In genomic region chr11:126357055-126357962, GRCh38 we compare ENCODE assay signal across 10 cellular contexts. TPM values are rescaled to one million over a fixed set of nuclear protein-coding genes. Genes with fewer than 3 reads are reported as not detected.
DNase-seq lines count a peak whose midpoint lies in the region; ATAC-seq, FAIRE-seq and TF ChIP-seq lines count a peak whose summit lies in the region.
"Had no signal": no experiment of that assay in that cellular context is flagged by ENCODE, and none has a peak within 500 bp of the region (broad histone marks: within the 10 kb centered on the region; RNA-seq: fewer than 3 reads in every experiment).

No MANE protein-coding gene starts in this region.

- FAIRE-seq in HepG2 (lab: Jason Lieb, UNC) = peak; percentile 4
- FAIRE-seq: A204.1 had no signal

- WGBS in SK-N-SH (ENCODE audit: low lambda C conversion rate) = 94% methylated on average over 11 of the region's 17 CpGs
- 3% methylated on average over 12 of the region's 17 CpGs for WGBS in HepG2 (ENCODE audit: low lambda C conversion rate)

- BruUV-seq in HepG2 (replicated peaks; lab: Mats Ljungman, UMichigan) = TSS peak; percentile 38

- H3K27ac ChIP-seq in SK-N-SH (ENCODE audit: low read depth in 2 of 2, low read length in 1 of 2) (no peak overlapping the region), HepG2 (ENCODE audit: extremely low read length, insufficient read depth, low read length) (peak overlapping the region; percentile 56), temporal lobe (ENCODE audit: low read depth, low read length) (peak overlapping the region; percentile 92)

- peaks cover 2% of the 10 kb centered on the region for H3K36me3 Mint-ChIP-seq in activated naive CD8-positive, alpha-beta T cell treated with anti-CD3 and anti-CD28 coated beads, Interleukin-2, amount 50 U/mL, for 24 hours (ENCODE audit: low read depth)

- intact Hi-C loops in HepG2 (cut with micrococcal nuclease; ENCODE audit: unreplicated experiment) = loop anchor here (2.0 kb wide), 1 partner anchor 47 kb away; no protein-coding TSS in a partner anchor

- no peak for ATAC-seq in SK-N-SH treated with all-trans-retinoic acid at 6 μM for 48 hours
- ATAC-seq in activated naive CD8-positive, alpha-beta T cell treated with anti-CD3 and anti-CD28 coated beads, Interleukin-2, amount 50 U/mL, for 24 hours = no peak
- peak; percentile 41 for ATAC-seq in HepG2
- no peak for ATAC-seq in GM18511 (IDR thresholded peaks at IDR 0.05; ENCODE audit: unreplicated experiment)
- ATAC-seq in HG02938 (IDR thresholded peaks at IDR 0.05; ENCODE audit: unreplicated experiment) = no peak
- no peak for ATAC-seq in GM21737 (IDR thresholded peaks at IDR 0.05; ENCODE audit: unreplicated experiment)

- peaks cover 0 to 5% of the 10 kb centered on the region in 2 experiments for H3K36me3 ChIP-seq in SK-N-SH (replicated peaks in 1 of 2; ENCODE audit: control insufficient read depth in 1 of 2, insufficient read depth in 2 of 2, low read length in 1 of 2)
- H3K36me3 ChIP-seq in HepG2 (replicated peaks in 1 of 2; ENCODE audit: control insufficient read depth in 1 of 2, insufficient read depth in 2 of 2, low read length in 2 of 2) = no peaks in the 10 kb centered on the region

- H3K4me2 ChIP-seq in SK-N-SH (peak overlapping the region; percentile 99), HepG2 (ENCODE audit: low read depth, low read length) (peak overlapping the region; percentile 91)

- H3K4me1 ChIP-seq in SK-N-SH (ENCODE audit: control insufficient read depth in 1 of 2, insufficient read depth in 2 of 2, low read depth in 1 of 2, low read length in 1 of 2) (peaks cover 34 to 47% of the 10 kb centered on the region in 2 experiments; a peak in 2 of 4 replicates), HepG2 (ENCODE audit: insufficient read depth, low read length) (peaks cover 43% of the 10 kb centered on the region)

- H3K4me3 Mint-ChIP-seq in activated naive CD8-positive, alpha-beta T cell treated with anti-CD3 and anti-CD28 coated beads, Interleukin-2, amount 50 U/mL, for 24 hours = peak overlapping the region; percentile 77

- peaks cover 9% of the 10 kb centered on the region for H3F3A ChIP-seq in SK-N-SH (replicated peaks; ENCODE audit: insufficient read depth)

- TF ChIP-seq CTCF in SK-N-SH (IDR thresholded peaks at IDR 0.05) (no peak), HepG2 (CRISPR knock-in tag; IDR thresholded peaks at IDR 0.05) (no peak)

- no peaks in the 10 kb centered on the region for H3K27me3 Mint-ChIP-seq in activated naive CD8-positive, alpha-beta T cell treated with anti-CD3 and anti-CD28 coated beads, Interleukin-2, amount 50 U/mL, for 24 hours

- H3K27ac Mint-ChIP-seq in activated naive CD8-positive, alpha-beta T cell treated with anti-CD3 and anti-CD28 coated beads, Interleukin-2, amount 50 U/mL, for 24 hours = no peak overlapping the region

- CTCF ChIA-PET in SK-N-SH (lab: Yijun Ruan, JAX) = interaction anchor here (0.9 to 2.4 kb wide), 9 partner anchors 45 to 156 kb away, joined by 3 to 9 read pairs (median 4); no protein-coding TSS in a partner anchor
- CTCF ChIA-PET in HepG2 (lab: Yijun Ruan, JAX; ENCODE audit: low intra/inter-chr PET ratio, low total read pairs) = no interaction called here

- H4K20me1 ChIP-seq in SK-N-SH (ENCODE audit: insufficient read depth) (no peaks in the 10 kb centered on the region), HepG2 (ENCODE audit: insufficient read depth, low read length) (no peaks in the 10 kb centered on the region)

- H3K4me3 ChIP-seq in SK-N-SH (ENCODE audit: low read depth in 2 of 2, low read length in 1 of 2) (peak overlapping the region; percentile 0 to 89), HepG2 (replicated peaks in 1 of 3; ENCODE audit: insufficient read depth in 1 of 3, low read depth in 2 of 3, low read length in 3 of 3) (peak overlapping the region; percentile 86 to 97 (median 86))

- H3K9ac ChIP-seq in SK-N-SH (no peak overlapping the region), HepG2 (ENCODE audit: insufficient read depth, low read depth, low read length) (peak overlapping the region; percentile 70)

- no peaks in the 10 kb centered on the region for H3K9me3 Mint-ChIP-seq in activated naive CD8-positive, alpha-beta T cell treated with anti-CD3 and anti-CD28 coated beads, Interleukin-2, amount 50 U/mL, for 24 hours

- in situ Hi-C loops in HepG2 (cut with HindIII; ENCODE audit: extremely low pct_ligation_motif_present, low pct_unique_long_range_greater_than_20kb) = no loop called here

- no peaks in the 10 kb centered on the region for H3K9me3 ChIP-seq in SK-N-SH
- H3K9me3 ChIP-seq in HepG2 (ENCODE audit: low read length) = no peaks in the 10 kb centered on the region

- no peak for TF ChIP-seq RAD21 in SK-N-SH (IDR thresholded peaks at IDR 0.05; ENCODE audit: low read length)
- TF ChIP-seq RAD21 in HepG2 (CRISPR knock-in tag; IDR thresholded peaks at IDR 0.05) = no peak

- no peak overlapping the region for H2AFZ ChIP-seq in SK-N-SH (ENCODE audit: low read depth)
- no peak overlapping the region for H2AFZ ChIP-seq in HepG2 (ENCODE audit: low read length)

- POLR2A ChIA-PET in SK-N-SH (lab: Yijun Ruan, JAX) = interaction anchor here (0.8 kb wide), 1 partner anchor 168 kb away, joined by 3 read pairs; no protein-coding TSS in a partner anchor
- POLR2A ChIA-PET in HepG2 (lab: Yijun Ruan, JAX) = interaction anchor here (0.8 to 3.7 kb wide), 6 partner anchors 20 to 118 kb away, joined by 3 to 24 read pairs (median 3); partner anchors contain the start of genes DCPS, FOXRED1 and SRPRA

- H3K27me3 ChIP-seq in SK-N-SH (ENCODE audit: insufficient read depth) = no peaks in the 10 kb centered on the region
- H3K27me3 ChIP-seq in HepG2 (ENCODE audit: control insufficient read depth in 1 of 2, insufficient read depth in 2 of 2, low read length in 2 of 2) = no peaks in the 10 kb centered on the region; a peak in 1 of 5 replicates

- H3K4me1 Mint-ChIP-seq in activated naive CD8-positive, alpha-beta T cell treated with anti-CD3 and anti-CD28 coated beads, Interleukin-2, amount 50 U/mL, for 24 hours = peaks cover 27% of the 10 kb centered on the region

- no peaks in the 10 kb centered on the region for H3K9me2 ChIP-seq in SK-N-SH

- TF ChIP-seq EP300 in SK-N-SH (IDR thresholded peaks at IDR 0.05; ENCODE audit: borderline replicate concordance in 1 of 2, low read depth in 1 of 2, low read length in 1 of 2) = no peak
- TF ChIP-seq EP300 in HepG2 (IDR thresholded peaks at IDR 0.05; ENCODE audit: low read depth in 2 of 2, low read length in 2 of 2) = no peak
- TF ChIP-seq EP300 in HepG2 (CRISPR knock-in tag; IDR thresholded peaks at IDR 0.05; ENCODE audit: borderline replicate concordance) = no peak

- DNase-seq in SK-N-SH (no peak), HepG2 (ENCODE audit: low spot score) (no peak)
- no peak for DNase-seq in activated naive CD8-positive, alpha-beta T cell treated with anti-CD3 and anti-CD28 coated beads, Interleukin-2, amount 50 U/mL, for 24 hours
- DNase-seq: NCI-H1436 treated with DMSO at 0.1 percent for 48 hours had no signal

- TF ChIP-seq POLR2A in HepG2 (IDR thresholded peaks at IDR 0.05; ENCODE audit: insufficient read depth in 1 of 2, low read depth in 2 of 2, low read length in 2 of 2) = no peak

- H3K79me2 ChIP-seq in SK-N-SH (ENCODE audit: insufficient read depth) = peaks cover 79% of the 10 kb centered on the region
- H3K79me2 ChIP-seq in HepG2 (ENCODE audit: insufficient read depth, low read length) = peaks cover 20% of the 10 kb centered on the region

RNA-seq across cellular contexts. Expression of gene ST3GAL4, which starts 1.8 kb away (rescaled TPM):
- polyA plus RNA-seq in SK-N-SH (2012; rRNA removed) (27.1 and 32.0 TPM in 2 replicates), HepG2 (2011; rRNA removed) (9.1 and 12.5 TPM in 2 replicates)
- 20.6 and 30.3 TPM in 2 replicates for polyA plus RNA-seq in SK-N-SH (2012; cell fraction: cytosol; rRNA removed)
- 23.7 and 26.9 TPM in 2 replicates for polyA plus RNA-seq in SK-N-SH (2012; cell fraction: nucleus; rRNA removed)
- total RNA-seq in HepG2 (2016; rRNA removed; fragmentation: Illumina TruSeq; extraction: Trizol) (7.4 and 13.3 TPM in 2 replicates), temporal lobe (9.1 TPM)
- total RNA-seq in HepG2 (2016; cell fraction: cytosol; rRNA removed; fragmentation: Illumina TruSeq; extraction: Trizol; ENCODE audit: low read depth) = 26.0 and 28.4 TPM in 2 replicates
- 6.5 and 14.0 TPM in 2 replicates for total RNA-seq in HepG2 (2016; cell fraction: insoluble cytoplasmic fraction; rRNA removed; fragmentation: Illumina TruSeq; extraction: Trizol)
- total RNA-seq in HepG2 (2016; cell fraction: membrane; rRNA removed; fragmentation: Illumina TruSeq; extraction: Trizol) = 29.9 and 31.6 TPM in 2 replicates
- 10.2 and 12.2 TPM in 2 replicates for total RNA-seq in HepG2 (2016; cell fraction: nucleus; rRNA removed; fragmentation: Illumina TruSeq; extraction: Trizol)
- polyA plus RNA-seq in HepG2 (2011; cell fraction: cytosol; rRNA removed) = 8.8 and 9.2 TPM in 2 replicates
- 15.0 and 15.5 TPM in 2 replicates for polyA plus RNA-seq in HepG2 (2011; cell fraction: nucleus; rRNA removed)
- polyA plus RNA-seq in HepG2 (2012) = 7.8 and 8.2 TPM in 2 replicates
- polyA plus RNA-seq in HepG2 (2016; cell fraction: cytosol; fragmentation: Illumina TruSeq; extraction: Trizol; ENCODE audit: low read depth) = 22.6 and 26.2 TPM in 2 replicates
- 7.6 and 9.2 TPM in 2 replicates for polyA plus RNA-seq in HepG2 (2016; cell fraction: insoluble cytoplasmic fraction; fragmentation: Illumina TruSeq; extraction: Trizol; ENCODE audit: low read depth)
- 26.9 and 30.2 TPM in 2 replicates for polyA plus RNA-seq in HepG2 (2016; cell fraction: membrane; fragmentation: Illumina TruSeq; extraction: Trizol; ENCODE audit: low read depth)
- 24.7 and 27.7 TPM in 2 replicates for polyA plus RNA-seq in HepG2 (2016; cell fraction: nucleus; fragmentation: Illumina TruSeq; extraction: Trizol; ENCODE audit: insufficient read depth, low read depth)
- 17.0 and 116 TPM in 2 replicates for polyA minus RNA-seq in HepG2 (2011; rRNA and poly(A)+ RNA removed; ENCODE audit: low replicate concordance)
- polyA minus RNA-seq in HepG2 (2011; cell fraction: cytosol; rRNA and poly(A)+ RNA removed) = 3.8 and 4.3 TPM in 2 replicates
- 5.8 and 7.1 TPM in 2 replicates for polyA minus RNA-seq in HepG2 (2011; cell fraction: nucleus; rRNA and poly(A)+ RNA removed)

RNA-seq across cellular contexts. Expression of gene DCPS, which starts 53.4 kb away (rescaled TPM):
- polyA plus RNA-seq in SK-N-SH (2012; rRNA removed) = 35.5 and 48.1 TPM in 2 replicates
- polyA plus RNA-seq in SK-N-SH (2012; cell fraction: cytosol; rRNA removed) = 33.3 and 42.8 TPM in 2 replicates
- polyA plus RNA-seq in SK-N-SH (2012; cell fraction: nucleus; rRNA removed) = 18.5 and 21.6 TPM in 2 replicates
- 21.9 and 24.1 TPM in 2 replicates for total RNA-seq in HepG2 (2016; rRNA removed; fragmentation: Illumina TruSeq; extraction: Trizol)
- total RNA-seq in HepG2 (2016; cell fraction: cytosol; rRNA removed; fragmentation: Illumina TruSeq; extraction: Trizol; ENCODE audit: low read depth) = 4.3 and 4.6 TPM in 2 replicates
- 20.7 and 23.2 TPM in 2 replicates for total RNA-seq in HepG2 (2016; cell fraction: insoluble cytoplasmic fraction; rRNA removed; fragmentation: Illumina TruSeq; extraction: Trizol)
- 6.0 and 8.2 TPM in 2 replicates for total RNA-seq in HepG2 (2016; cell fraction: membrane; rRNA removed; fragmentation: Illumina TruSeq; extraction: Trizol)
- total RNA-seq in HepG2 (2016; cell fraction: nucleus; rRNA removed; fragmentation: Illumina TruSeq; extraction: Trizol) = 10.8 and 11.7 TPM in 2 replicates
- 20.7 and 22.5 TPM in 2 replicates for polyA plus RNA-seq in HepG2 (2011; rRNA removed)
- polyA plus RNA-seq in HepG2 (2011; cell fraction: cytosol; rRNA removed) = 25.0 and 33.9 TPM in 2 replicates
- 11.1 and 11.9 TPM in 2 replicates for polyA plus RNA-seq in HepG2 (2011; cell fraction: nucleus; rRNA removed)
- 12.9 and 13.5 TPM in 2 replicates for polyA plus RNA-seq in HepG2 (2012)
- 4.1 and 4.3 TPM in 2 replicates for polyA plus RNA-seq in HepG2 (2016; cell fraction: cytosol; fragmentation: Illumina TruSeq; extraction: Trizol; ENCODE audit: low read depth)
- polyA plus RNA-seq in HepG2 (2016; cell fraction: insoluble cytoplasmic fraction; fragmentation: Illumina TruSeq; extraction: Trizol; ENCODE audit: low read depth) = 29.3 and 35.5 TPM in 2 replicates
- polyA plus RNA-seq in HepG2 (2016; cell fraction: membrane; fragmentation: Illumina TruSeq; extraction: Trizol; ENCODE audit: low read depth) = 5.8 and 6.4 TPM in 2 replicates
- polyA plus RNA-seq in HepG2 (2016; cell fraction: nucleus; fragmentation: Illumina TruSeq; extraction: Trizol; ENCODE audit: insufficient read depth, low read depth) = 15.1 and 15.2 TPM in 2 replicates
- polyA minus RNA-seq in HepG2 (2011; rRNA and poly(A)+ RNA removed; ENCODE audit: low replicate concordance) = 16.9 and 47.3 TPM in 2 replicates
- polyA minus RNA-seq in HepG2 (2011; cell fraction: cytosol; rRNA and poly(A)+ RNA removed) = 5.5 and 10.6 TPM in 2 replicates
- 7.1 and 7.6 TPM in 2 replicates for polyA minus RNA-seq in HepG2 (2011; cell fraction: nucleus; rRNA and poly(A)+ RNA removed)
- total RNA-seq in temporal lobe = 3.0 TPM

Comparison
In these comparisons a context has a peak if more than half of its experiments do, and no peak if none do; other contexts are left out.
1. H3K27ac ChIP-seq: peak in HepG2 (single experiment) and temporal lobe (single experiment); none in SK-N-SH (0 of 2).
2. Of the 25 proteins assayed by ChIP-seq in both HepG2 and SK-N-SH: peak only in HepG2: TAF1 and YY1; only in SK-N-SH: none; in both: none; in neither: 23.